ENCODE assay signal across 23 cellular contexts in the genomic region with DNA sequence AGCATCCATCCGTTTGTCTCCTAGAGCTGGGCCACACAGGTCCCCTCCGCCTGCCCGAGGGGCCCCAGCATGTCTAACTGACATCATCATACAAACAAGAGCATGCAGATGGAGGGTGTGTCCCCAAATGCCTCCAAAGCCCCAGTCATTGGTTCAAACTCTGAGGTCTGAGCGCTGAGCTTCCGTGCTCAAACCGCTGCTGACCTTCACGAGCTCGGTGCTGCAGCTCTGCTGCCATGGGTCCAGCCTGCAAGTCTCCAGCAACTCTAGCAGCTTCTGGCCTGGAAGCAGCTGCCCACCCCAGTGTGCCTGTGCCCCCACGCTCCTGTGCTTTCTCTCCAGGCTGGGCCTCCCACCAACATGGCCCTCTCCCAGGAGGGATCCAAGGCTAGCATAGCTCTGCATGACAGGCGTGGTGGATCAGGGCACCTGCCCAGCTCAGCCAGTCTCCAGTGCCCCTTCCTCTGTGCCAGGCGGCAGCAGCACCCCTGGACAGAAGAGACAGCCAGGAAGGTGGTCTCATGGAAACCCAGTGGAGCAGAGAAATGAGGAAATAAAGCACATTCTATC.
"Had no signal": no experiment of that assay in that cellular context is flagged by ENCODE, and none has a peak within 500 bp of the region (broad histone marks: within the 10 kb centered on the region; RNA-seq: fewer than 3 reads in every experiment).

No MANE protein-coding gene starts in this region.

- H3K36me3 ChIP-seq: SJSA1 had no signal

- H3K4me1 Mint-ChIP-seq: activated naive CD8-positive, alpha-beta T cell treated with anti-CD3 and anti-CD28 coated beads, Interleukin-2, amount 50 U/mL, for 24 hours had no signal

- ATAC-seq: activated CD4-positive, CD25-positive, alpha-beta regulatory T cell treated with anti-CD3 and anti-CD28 coated beads, Interleukin-2, amount 50 U/mL, for 24 hours; activated CD8-positive, alpha-beta T cell treated with anti-CD3 and anti-CD28 coated beads for 36 hours; activated naive CD4-positive, alpha-beta T cell treated with anti-CD3 and anti-CD28 coated beads, Interleukin-2, amount 50 U/mL, for 72 hours; activated naive CD8-positive, alpha-beta T cell treated with anti-CD3 and anti-CD28 coated beads, Interleukin-2, amount 50 U/mL, for 24 hours; activated T-cell treated with anti-CD3 and anti-CD28 coated beads, Interleukin-2, amount 50 U/mL, for 4 hours; K562; PC-3; SK-N-SH treated with all-trans-retinoic acid at 6 μM for 48 hours had no signal

- H3K9me3 ChIP-seq: SJSA1 had no signal

- H3K27ac ChIP-seq: SJSA1 had no signal

- H3K36me3 Mint-ChIP-seq: activated naive CD4-positive, alpha-beta T cell treated with anti-CD3 and anti-CD28 coated beads, Interleukin-2, amount 50 U/mL, for 72 hours; brain had no signal

- H3K4me1 ChIP-seq: SJSA1 had no signal

- H3K9me3 Mint-ChIP-seq: activated CD8-positive, alpha-beta T cell treated with anti-CD3 and anti-CD28 coated beads for 36 hours; activated naive CD4-positive, alpha-beta T cell treated with anti-CD3 and anti-CD28 coated beads, Interleukin-2, amount 50 U/mL, for 72 hours; activated naive CD8-positive, alpha-beta T cell treated with anti-CD3 and anti-CD28 coated beads, Interleukin-2, amount 50 U/mL, for 24 hours; activated T-cell treated with anti-CD3 and anti-CD28 coated beads, Interleukin-2, amount 50 U/mL, for 4 hours; brain; T-helper 1 cell treated with Interleukin-12 subunit alpha and Interleukin-12 subunit beta and Interleukin-4 antibody, amounts not matched to agents 30 μg/mL and 1 μg/mL, for 36 hours had no signal

- H3K27me3 Mint-ChIP-seq: activated CD8-positive, alpha-beta T cell treated with anti-CD3 and anti-CD28 coated beads for 36 hours; activated naive CD8-positive, alpha-beta T cell treated with anti-CD3 and anti-CD28 coated beads, Interleukin-2, amount 50 U/mL, for 24 hours had no signal

- DNase-seq: activated CD4-positive, alpha-beta T cell treated with anti-CD3 and anti-CD28 coated beads for 4 hours; activated CD8-positive, alpha-beta T cell treated with anti-CD3 and anti-CD28 coated beads for 36 hours; activated effector memory CD4-positive, alpha-beta T cell treated with anti-CD3 and anti-CD28 coated beads, Interleukin-2, amount 50 U/mL, for 16 hours; activated naive CD4-positive, alpha-beta T cell treated with Interleukin-2 at 50 U/mL for 16 hours; activated naive CD8-positive, alpha-beta T cell treated with anti-CD3 and anti-CD28 coated beads, Interleukin-2, amount 50 U/mL, for 24 hours; activated T-cell treated with anti-CD3 and anti-CD28 coated beads, Interleukin-2, amount 50 U/mL, for 4 hours; amniotic stem cell; Kasumi-1; NCI-H1105 treated with DMSO at 0.1 percent for 48 hours; NCI-H1436 treated with DMSO at 0.1 percent for 48 hours; NCI-H187; NCI-H2081; NCI-H446; NCI-H524; PC-3; SHP77 had no signal

- H3K27me3 ChIP-seq: SJSA1 had no signal

- H3K4me3 ChIP-seq: K562, SJSA1 had no signal

- H3K27ac Mint-ChIP-seq: activated CD8-positive, alpha-beta T cell treated with anti-CD3 and anti-CD28 coated beads for 36 hours; activated naive CD4-positive, alpha-beta T cell treated with anti-CD3 and anti-CD28 coated beads, Interleukin-2, amount 50 U/mL, for 72 hours; activated naive CD8-positive, alpha-beta T cell treated with anti-CD3 and anti-CD28 coated beads, Interleukin-2, amount 50 U/mL, for 24 hours; T-helper 1 cell treated with Interleukin-12 subunit alpha and Interleukin-12 subunit beta and Interleukin-4 antibody, amounts not matched to agents 30 μg/mL and 1 μg/mL, for 36 hours had no signal

- H3K4me3 Mint-ChIP-seq: activated CD8-positive, alpha-beta T cell treated with anti-CD3 and anti-CD28 coated beads for 36 hours; activated naive CD8-positive, alpha-beta T cell treated with anti-CD3 and anti-CD28 coated beads, Interleukin-2, amount 50 U/mL, for 24 hours; activated T-cell treated with anti-CD3 and anti-CD28 coated beads, Interleukin-2, amount 50 U/mL, for 4 hours; brain; T-helper 1 cell treated with Interleukin-12 subunit alpha and Interleukin-12 subunit beta and Interleukin-4 antibody, amounts not matched to agents 30 μg/mL and 1 μg/mL, for 36 hours had no signal
